13 cellular contexts compared by ENCODE assay signal in genomic region chr6:72683797-72684196, GRCh38.
A peak's percentile ranks its signal among the peaks of the same experiment; 100 is the strongest.
DNase-seq lines count a peak whose midpoint lies in the region; ATAC-seq and TF ChIP-seq lines count a peak whose summit lies in the region.
"Had no signal": no experiment of that assay in that cellular context is flagged by ENCODE, and none has a peak within 500 bp of the region (broad histone marks: within the 10 kb centered on the region; RNA-seq: fewer than 3 reads in every experiment).

No MANE protein-coding gene starts in this region.

- H3K9ac ChIP-seq in colonic mucosa (ENCODE audit: low read depth in 2 of 2, low read length in 2 of 2): no peak overlapping the region

- H3K36me3 ChIP-seq in sigmoid colon (no peaks in the 10 kb centered on the region), colonic mucosa (no peaks in the 10 kb centered on the region)

- no peaks in the 10 kb centered on the region for H3K27me3 ChIP-seq in sigmoid colon
- no peaks in the 10 kb centered on the region for H3K27me3 ChIP-seq in colonic mucosa

- H3K9me3 ChIP-seq in sigmoid colon (no peaks in the 10 kb centered on the region), colonic mucosa (no peaks in the 10 kb centered on the region)
- H3K9me3 ChIP-seq: A549 had no signal

- peaks cover 11% of the 10 kb centered on the region for H3K4me1 Mint-ChIP-seq in activated T-cell treated with anti-CD3 and anti-CD28 coated beads, Interleukin-2, amount 50 U/mL, for 72 hours (ENCODE audit: low read depth)
- peaks cover 16% of the 10 kb centered on the region for H3K4me1 Mint-ChIP-seq in stimulated activated naive CD8-positive, alpha-beta T cell treated with anti-CD3 and anti-CD28 coated beads, Interleukin-15, Interleukin-2, amounts not matched to agents 100 ng/mL and 50 ng/mL, for 24 hours (ENCODE audit: low read depth)
- no peaks in the 10 kb centered on the region for H3K4me1 Mint-ChIP-seq in progenitor cell of endocrine pancreas (ENCODE audit: low read depth)

- no peak overlapping the region for H3K27ac ChIP-seq in sigmoid colon
- H3K27ac ChIP-seq in colonic mucosa: no peak overlapping the region
- H3K27ac ChIP-seq: A549, HL-60, skin epidermis had no signal

- intact Hi-C loops in sigmoid colon (cut with DNase I): no loop called here
- intact Hi-C loops in colonic mucosa (cut with DNase I): no loop called here

- H3K4me3 ChIP-seq in sigmoid colon (no peak overlapping the region), colonic mucosa (no peak overlapping the region)
- H3K4me3 ChIP-seq: A549, skin epidermis had no signal

- no peak for DNase-seq in activated T-cell treated with anti-CD3 and anti-CD28 coated beads, Interleukin-2, amount 50 U/mL, for 72 hours
- DNase-seq in activated T-cell treated with anti-CD3 and anti-CD28 coated beads for 4 hours (no peak), sigmoid colon (no peak), colonic mucosa (no peak), progenitor cell of endocrine pancreas (ENCODE audit: low spot score, unreplicated experiment) (no peak)
- DNase-seq: immature natural killer cell, T-helper 9 cell had no signal

- peaks cover 0 to 1% of the 10 kb centered on the region in 2 donors for H3K36me3 Mint-ChIP-seq in activated T-cell treated with anti-CD3 and anti-CD28 coated beads, Interleukin-2, amount 50 U/mL, for 72 hours (ENCODE audit: insufficient read depth in 2 of 2)
- H3K36me3 Mint-ChIP-seq in stimulated activated naive CD8-positive, alpha-beta T cell treated with anti-CD3 and anti-CD28 coated beads, Interleukin-15, Interleukin-2, amounts not matched to agents 100 ng/mL and 50 ng/mL, for 24 hours (ENCODE audit: low read depth): peaks cover 30% of the 10 kb centered on the region
- no peaks in the 10 kb centered on the region for H3K36me3 Mint-ChIP-seq in progenitor cell of endocrine pancreas (ENCODE audit: insufficient read depth)

- peak; percentile 63 to 74 for ATAC-seq in activated T-cell treated with anti-CD3 and anti-CD28 coated beads, Interleukin-2, amount 50 U/mL, for 72 hours (replicated peaks in 1 of 2)
- ATAC-seq in GM21737 (IDR thresholded peaks at IDR 0.05; ENCODE audit: unreplicated experiment): peak; percentile 82
- peak; percentile 94 for ATAC-seq in HG03159 (IDR thresholded peaks at IDR 0.05; ENCODE audit: unreplicated experiment)
- ATAC-seq: A549 had no signal

- TF ChIP-seq CTCF in sigmoid colon (IDR thresholded peaks at IDR 0.05) (no peak), colonic mucosa (IDR thresholded peaks at IDR 0.05) (no peak), progenitor cell of endocrine pancreas (IDR thresholded peaks at IDR 0.05; ENCODE audit: unreplicated experiment) (no peak)

- H3K9me3 Mint-ChIP-seq in activated T-cell treated with anti-CD3 and anti-CD28 coated beads, Interleukin-2, amount 50 U/mL, for 72 hours: no peaks in the 10 kb centered on the region
- no peaks in the 10 kb centered on the region for H3K9me3 Mint-ChIP-seq in stimulated activated naive CD8-positive, alpha-beta T cell treated with anti-CD3 and anti-CD28 coated beads, Interleukin-15, Interleukin-2, amounts not matched to agents 100 ng/mL and 50 ng/mL, for 24 hours
- no peaks in the 10 kb centered on the region for H3K9me3 Mint-ChIP-seq in progenitor cell of endocrine pancreas (ENCODE audit: low read depth)
- H3K9me3 Mint-ChIP-seq: immature natural killer cell had no signal

- TF ChIP-seq POLR2A in sigmoid colon (IDR thresholded peaks at IDR 0.05): no peak

- 89 to 92% methylated on average over 3 of the region's 3 CpGs for WGBS in sigmoid colon, 2 donors

- H3K4me3 Mint-ChIP-seq in activated T-cell treated with anti-CD3 and anti-CD28 coated beads, Interleukin-2, amount 50 U/mL, for 72 hours: peak overlapping the region; percentile 23 to 36
- H3K4me3 Mint-ChIP-seq in stimulated activated naive CD8-positive, alpha-beta T cell treated with anti-CD3 and anti-CD28 coated beads, Interleukin-15, Interleukin-2, amounts not matched to agents 100 ng/mL and 50 ng/mL, for 24 hours: no peak overlapping the region
- no peak overlapping the region for H3K4me3 Mint-ChIP-seq in progenitor cell of endocrine pancreas (ENCODE audit: low read depth)
- H3K4me3 Mint-ChIP-seq: immature natural killer cell had no signal

- no peaks in the 10 kb centered on the region for H3K27me3 Mint-ChIP-seq in activated T-cell treated with anti-CD3 and anti-CD28 coated beads, Interleukin-2, amount 50 U/mL, for 72 hours (ENCODE audit: low read depth)
- no peaks in the 10 kb centered on the region for H3K27me3 Mint-ChIP-seq in stimulated activated naive CD8-positive, alpha-beta T cell treated with anti-CD3 and anti-CD28 coated beads, Interleukin-15, Interleukin-2, amounts not matched to agents 100 ng/mL and 50 ng/mL, for 24 hours
- H3K27me3 Mint-ChIP-seq in progenitor cell of endocrine pancreas: no peaks in the 10 kb centered on the region

- TF ChIP-seq EP300 in sigmoid colon (IDR thresholded peaks at IDR 0.05): no peak

- H3K4me1 ChIP-seq in sigmoid colon: no peaks in the 10 kb centered on the region
- no peaks in the 10 kb centered on the region for H3K4me1 ChIP-seq in colonic mucosa
- H3K4me1 ChIP-seq: A549 had no signal

- H3K27ac Mint-ChIP-seq in activated T-cell treated with anti-CD3 and anti-CD28 coated beads, Interleukin-2, amount 50 U/mL, for 72 hours: no peak overlapping the region
- H3K27ac Mint-ChIP-seq in stimulated activated naive CD8-positive, alpha-beta T cell treated with anti-CD3 and anti-CD28 coated beads, Interleukin-15, Interleukin-2, amounts not matched to agents 100 ng/mL and 50 ng/mL, for 24 hours: peak overlapping the region; percentile 24
- no peak overlapping the region for H3K27ac Mint-ChIP-seq in progenitor cell of endocrine pancreas

Comparison
In these comparisons a context has a peak if more than half of its experiments do, and no peak if none do; other contexts are left out.
1. H3K4me3 Mint-ChIP-seq: peak in activated T-cell treated with anti-CD3 and anti-CD28 coated beads, Interleukin-2, amount 50 U/mL, for 72 hours (2 of 2); none in stimulated activated naive CD8-positive, alpha-beta T cell treated with anti-CD3 and anti-CD28 coated beads, Interleukin-15, Interleukin-2, amounts not matched to agents 100 ng/mL and 50 ng/mL, for 24 hours (single experiment) and progenitor cell of endocrine pancreas (single experiment).
2. Peak in every context shown above with its lines, with median percentiles within 50 percentile points of each other: ATAC-seq.